In genomic region chr15:40984406-40984805, GRCh38 we compare ENCODE assay signal across 18 cellular contexts. TPM values are rescaled to one million over a fixed set of nuclear protein-coding genes. Genes with fewer than 3 reads are reported as not detected.
"Had no signal": no experiment of that assay in that cellular context is flagged by ENCODE, and none has a peak within 500 bp of the region (broad histone marks: within the 10 kb centered on the region; RNA-seq: fewer than 3 reads in every experiment).

No MANE protein-coding gene starts in this region.

- H3K9me3 ChIP-seq: body of pancreas, esophagus squamous epithelium, heart right ventricle, mucosa of descending colon, upper lobe of right lung had no signal

- DNase-seq: activated CD4-positive, alpha-beta T cell treated with anti-CD3 and anti-CD28 coated beads, Interleukin-2, amount 50 U/mL, for 1 hour; activated CD4-positive, CD25-positive, alpha-beta regulatory T cell treated with anti-CD3 and anti-CD28 coated beads, Interleukin-2, amount 50 U/mL, for 72 hours; activated CD8-positive, alpha-beta T cell treated with anti-CD3 and anti-CD28 coated beads, Interleukin-2, amount 10 ng/mL, durations not matched to agents 7 days and 5 days; activated gamma-delta T cell treated with Interleukin-2 at 50 U/mL for 16 hours; activated T-cell treated with anti-CD3 and anti-CD28 coated beads, Interleukin-2, amount 50 U/mL, for 1 hour; body of pancreas; effector memory CD8-positive, alpha-beta T cell; esophagus squamous epithelium; heart right ventricle; left colon; mucosa of descending colon; natural killer cell; stimulated activated CD4-positive, alpha-beta T cell treated with anti-CD3 and anti-CD28 coated beads, Interleukin-4, amount 100 ng/mL, for 24 hours; stimulated activated naive CD4-positive, alpha-beta T cell treated with Interleukin-2 at 50 U/mL for 16 hours; T-helper 2 cell; upper lobe of right lung had no signal

- H3K4me1 ChIP-seq: body of pancreas, esophagus squamous epithelium had no signal

- H3K27me3 ChIP-seq: body of pancreas, esophagus squamous epithelium, heart right ventricle, upper lobe of right lung had no signal

- H3K27ac ChIP-seq: body of pancreas, esophagus squamous epithelium, heart right ventricle, upper lobe of right lung, VCaP had no signal

- H3K4me3 ChIP-seq: body of pancreas, esophagus squamous epithelium, heart right ventricle, mucosa of descending colon, upper lobe of right lung had no signal

- FAIRE-seq: keratinocyte had no signal

RNA-seq across cellular contexts. Expression of gene DLL4, which starts 55.3 kb away (rescaled TPM):
- total RNA-seq: activated CD8-positive, alpha-beta T cell treated with anti-CD3 and anti-CD28 coated beads, Interleukin-2, amount 10 ng/mL, durations not matched to agents 7 days and 5 days had no signal
- polyA plus RNA-seq: keratinocyte had no signal
